Comparison of ENCODE assay signal across 1 cellular context in the genomic region with DNA sequence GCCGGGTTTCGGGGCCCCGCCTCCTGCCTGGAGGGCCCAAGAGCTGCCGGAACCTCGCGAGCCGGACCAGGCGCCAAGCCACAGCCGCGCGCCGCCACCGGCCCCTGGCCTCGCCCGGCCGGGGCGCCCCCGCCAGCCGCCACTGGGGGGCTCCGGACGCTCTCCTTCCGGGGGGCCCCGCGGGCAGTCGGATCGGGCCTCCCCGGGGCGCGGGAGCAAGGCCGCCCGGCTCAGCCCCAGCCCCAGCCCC.
TF ChIP-seq lines count a peak whose summit lies in the region.

No MANE protein-coding gene starts in this region.

TF ChIP-seq in SK-N-SH, 30 proteins besides CTCF, POLR2A, EP300 and RAD21 (continued from another document):
- TF ChIP-seq, protein P1, sequence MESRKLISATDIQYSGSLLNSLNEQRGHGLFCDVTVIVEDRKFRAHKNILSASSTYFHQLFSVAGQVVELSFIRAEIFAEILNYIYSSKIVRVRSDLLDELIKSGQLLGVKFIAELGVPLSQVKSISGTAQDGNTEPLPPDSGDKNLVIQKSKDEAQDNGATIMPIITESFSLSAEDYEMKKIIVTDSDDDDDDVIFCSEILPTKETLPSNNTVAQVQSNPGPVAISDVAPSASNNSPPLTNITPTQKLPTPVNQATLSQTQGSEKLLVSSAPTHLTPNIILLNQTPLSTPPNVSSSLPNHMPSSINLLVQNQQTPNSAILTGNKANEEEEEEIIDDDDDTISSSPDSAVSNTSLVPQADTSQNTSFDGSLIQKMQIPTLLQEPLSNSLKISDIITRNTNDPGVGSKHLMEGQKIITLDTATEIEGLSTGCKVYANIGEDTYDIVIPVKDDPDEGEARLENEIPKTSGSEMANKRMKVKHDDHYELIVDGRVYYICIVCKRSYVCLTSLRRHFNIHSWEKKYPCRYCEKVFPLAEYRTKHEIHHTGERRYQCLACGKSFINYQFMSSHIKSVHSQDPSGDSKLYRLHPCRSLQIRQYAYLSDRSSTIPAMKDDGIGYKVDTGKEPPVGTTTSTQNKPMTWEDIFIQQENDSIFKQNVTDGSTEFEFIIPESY (IDR thresholded peaks at IDR 0.05; ENCODE audit: borderline replicate concordance, low read depth) = 0 out of 2 replicates have a peak, but pooled peaks have one; percentile 36
- no peak; the same call in 1 of the 2 replicates for TF ChIP-seq TEAD4 (IDR thresholded peaks at IDR 0.05; ENCODE audit: borderline replicate concordance, insufficient read depth)
- no peak for TF ChIP-seq POLR2AphosphoS5 (IDR thresholded peaks at IDR 0.05; ENCODE audit: low read depth, low read length)
- TF ChIP-seq, protein P2, sequence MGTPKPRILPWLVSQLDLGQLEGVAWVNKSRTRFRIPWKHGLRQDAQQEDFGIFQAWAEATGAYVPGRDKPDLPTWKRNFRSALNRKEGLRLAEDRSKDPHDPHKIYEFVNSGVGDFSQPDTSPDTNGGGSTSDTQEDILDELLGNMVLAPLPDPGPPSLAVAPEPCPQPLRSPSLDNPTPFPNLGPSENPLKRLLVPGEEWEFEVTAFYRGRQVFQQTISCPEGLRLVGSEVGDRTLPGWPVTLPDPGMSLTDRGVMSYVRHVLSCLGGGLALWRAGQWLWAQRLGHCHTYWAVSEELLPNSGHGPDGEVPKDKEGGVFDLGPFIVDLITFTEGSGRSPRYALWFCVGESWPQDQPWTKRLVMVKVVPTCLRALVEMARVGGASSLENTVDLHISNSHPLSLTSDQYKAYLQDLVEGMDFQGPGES (IDR thresholded peaks at IDR 0.05; ENCODE audit: low read depth, low read length) = no peak
- TF ChIP-seq FOXJ3 (CRISPR knock-in tag; IDR thresholded peaks at IDR 0.05) = no peak
- TF ChIP-seq NFIC (IDR thresholded peaks at IDR 0.05; ENCODE audit: borderline replicate concordance) = no peak
- TF ChIP-seq GATA2 (CRISPR knock-in tag; IDR thresholded peaks at IDR 0.05) = no peak
- TF ChIP-seq YY1 (IDR thresholded peaks at IDR 0.05; ENCODE audit: low read depth) = no peak
- TF ChIP-seq, protein P3, sequence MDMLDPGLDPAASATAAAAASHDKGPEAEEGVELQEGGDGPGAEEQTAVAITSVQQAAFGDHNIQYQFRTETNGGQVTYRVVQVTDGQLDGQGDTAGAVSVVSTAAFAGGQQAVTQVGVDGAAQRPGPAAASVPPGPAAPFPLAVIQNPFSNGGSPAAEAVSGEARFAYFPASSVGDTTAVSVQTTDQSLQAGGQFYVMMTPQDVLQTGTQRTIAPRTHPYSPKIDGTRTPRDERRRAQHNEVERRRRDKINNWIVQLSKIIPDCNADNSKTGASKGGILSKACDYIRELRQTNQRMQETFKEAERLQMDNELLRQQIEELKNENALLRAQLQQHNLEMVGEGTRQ (IDR thresholded peaks at IDR 0.05; ENCODE audit: borderline replicate concordance, low read depth, low read length) = no peak
- TF ChIP-seq TCF12 (IDR thresholded peaks at IDR 0.05) = no peak
- no peak for TF ChIP-seq JUND (IDR thresholded peaks at IDR 0.05)
